ENCODE assay signal across 1 cellular context in genomic region chr6:29964904-29965872, GRCh38.
TF ChIP-seq lines count a peak whose summit lies in the region.

No MANE protein-coding gene starts in this region.

TF ChIP-seq in HepG2, 621 proteins besides CTCF, POLR2A, EP300 and RAD21 (continued from another document and continues in another):
- no peak for TF ChIP-seq ZHX1 (CRISPR knock-in tag; IDR thresholded peaks at IDR 0.05; ENCODE audit: low read depth)
- TF ChIP-seq ARNTL (CRISPR knock-in tag; IDR thresholded peaks at IDR 0.05) = peak; percentile 47; the same call in 1 of the 2 replicates
- TF ChIP-seq ZNF225 (CRISPR knock-in tag; IDR thresholded peaks at IDR 0.05) = peak; percentile 64; the same call in 1 of the 2 replicates
- TF ChIP-seq ZNF724P (CRISPR knock-in tag; IDR thresholded peaks at IDR 0.05; ENCODE audit: borderline replicate concordance) = peak; percentile 46; the same call in 1 of the 2 replicates
- no peak for TF ChIP-seq ZNF713 (CRISPR knock-in tag; IDR thresholded peaks at IDR 0.05)
- TF ChIP-seq FOXC1 (CRISPR knock-in tag; IDR thresholded peaks at IDR 0.05; ENCODE audit: borderline replicate concordance) = no peak
- 0 out of 2 replicates have a peak, but pooled peaks have one; percentile 32 for TF ChIP-seq ZNF138 (CRISPR knock-in tag; IDR thresholded peaks at IDR 0.05; ENCODE audit: low read depth)
- no peak for TF ChIP-seq PAWR (CRISPR knock-in tag; IDR thresholded peaks at IDR 0.05; ENCODE audit: borderline replicate concordance)
- peak; percentile 79 for TF ChIP-seq PAXIP1 (CRISPR knock-in tag; conservative IDR thresholded peaks at IDR 0.05)
- TF ChIP-seq KLF12 (CRISPR knock-in tag; IDR thresholded peaks at IDR 0.05; ENCODE audit: borderline replicate concordance) = peak; percentile 40; the same call in 1 of the 2 replicates
- no peak for TF ChIP-seq NONO (IDR thresholded peaks at IDR 0.05)
- TF ChIP-seq NONO (CRISPR knock-in tag; conservative IDR thresholded peaks at IDR 0.05) = no peak
- TF ChIP-seq ZNF513 (CRISPR knock-in tag; conservative IDR thresholded peaks at IDR 0.05) = no peak
- TF ChIP-seq RARG (CRISPR knock-in tag; IDR thresholded peaks at IDR 0.05; ENCODE audit: low read depth) = 0 out of 2 replicates have a peak, but pooled peaks have one; percentile 40
- peak; percentile 86 for TF ChIP-seq DMAP1 (CRISPR knock-in tag; IDR thresholded peaks at IDR 0.05)
- TF ChIP-seq ZXDC (CRISPR knock-in tag; IDR thresholded peaks at IDR 0.05) = no peak
- no peak for TF ChIP-seq ZNF383 (CRISPR knock-in tag; IDR thresholded peaks at IDR 0.05; ENCODE audit: borderline replicate concordance)
- TF ChIP-seq ARID2 (CRISPR knock-in tag; IDR thresholded peaks at IDR 0.05; ENCODE audit: borderline replicate concordance) = peak; percentile 64; the same call in 1 of the 2 replicates
- no peak for TF ChIP-seq ZNF296 (CRISPR knock-in tag; conservative IDR thresholded peaks at IDR 0.05)
- TF ChIP-seq ZFP37 (CRISPR knock-in tag; IDR thresholded peaks at IDR 0.05; ENCODE audit: borderline replicate concordance) = peak; percentile 49; the same call in 1 of the 2 replicates
- peak; percentile 98 for TF ChIP-seq KAT7 (CRISPR knock-in tag; IDR thresholded peaks at IDR 0.05; ENCODE audit: borderline replicate concordance)
- no peak for TF ChIP-seq RFX5 (IDR thresholded peaks at IDR 0.05; ENCODE audit: low read depth, low read length)
- TF ChIP-seq ZNF784 (CRISPR knock-in tag; IDR thresholded peaks at IDR 0.05; ENCODE audit: borderline replicate concordance) = peak; percentile 21; the same call in 1 of the 2 replicates
- TF ChIP-seq NCOA5 (CRISPR knock-in tag; IDR thresholded peaks at IDR 0.05) = no peak
- TF ChIP-seq CHD2 (IDR thresholded peaks at IDR 0.05; ENCODE audit: low read depth, low read length) = no peak
- TF ChIP-seq CBX2 (IDR thresholded peaks at IDR 0.05; ENCODE audit: low read depth, low read length) = no peak
- TF ChIP-seq CBX2 (CRISPR knock-in tag; IDR thresholded peaks at IDR 0.05; ENCODE audit: low read depth) = no peak
- no peak for TF ChIP-seq ZBTB46 (CRISPR knock-in tag; IDR thresholded peaks at IDR 0.05; ENCODE audit: borderline replicate concordance)
- TF ChIP-seq ZNF33B (CRISPR knock-in tag; IDR thresholded peaks at IDR 0.05) = 0 out of 2 replicates have a peak, but pooled peaks have one; percentile 32
- no peak for TF ChIP-seq ETS1 (CRISPR knock-in tag; IDR thresholded peaks at IDR 0.05)
- TF ChIP-seq HIC2 (CRISPR knock-in tag; IDR thresholded peaks at IDR 0.05; ENCODE audit: low read depth) = peak; percentile 71
- no peak for TF ChIP-seq PRMT3 (CRISPR knock-in tag; IDR thresholded peaks at IDR 0.05; ENCODE audit: borderline replicate concordance, low read depth)
- TF ChIP-seq ZNF558 (CRISPR knock-in tag; IDR thresholded peaks at IDR 0.05; ENCODE audit: borderline replicate concordance) = no peak; the same call in 1 of the 2 replicates
- TF ChIP-seq TBL1XR1 (IDR thresholded peaks at IDR 0.05; ENCODE audit: borderline replicate concordance, low read length, partially characterized antibody) = peak; percentile 10
- no peak for TF ChIP-seq CHD4 (IDR thresholded peaks at IDR 0.05; ENCODE audit: borderline replicate concordance, low read length)
- no peak for TF ChIP-seq TBX3 (IDR thresholded peaks at IDR 0.05; ENCODE audit: borderline replicate concordance)
- TF ChIP-seq FIP1L1 (IDR thresholded peaks at IDR 0.05; ENCODE audit: borderline replicate concordance, insufficient read depth, low read depth, low read length) = no peak
- TF ChIP-seq ZNF800 (CRISPR knock-in tag; IDR thresholded peaks at IDR 0.05) = no peak
- TF ChIP-seq TCF12 (IDR thresholded peaks at IDR 0.05) = no peak
- TF ChIP-seq TCF12 (CRISPR knock-in tag; IDR thresholded peaks at IDR 0.05) = no peak
- peak; percentile 89 for TF ChIP-seq PPARG (CRISPR knock-in tag; conservative IDR thresholded peaks at IDR 0.05)
- no peak for TF ChIP-seq ZNF446 (CRISPR knock-in tag; IDR thresholded peaks at IDR 0.05)
- 0 out of 2 replicates have a peak, but pooled peaks have one; percentile 33 for TF ChIP-seq CBFB (CRISPR knock-in tag; IDR thresholded peaks at IDR 0.05)
- peak; percentile 94 for TF ChIP-seq FOXO1 (CRISPR knock-in tag; IDR thresholded peaks at IDR 0.05)
- no peak for TF ChIP-seq NAIF1 (CRISPR knock-in tag; IDR thresholded peaks at IDR 0.05; ENCODE audit: borderline replicate concordance)
- TF ChIP-seq PHF21A (CRISPR knock-in tag; IDR thresholded peaks at IDR 0.05) = peak; percentile 89
- TF ChIP-seq ZNF674 (CRISPR knock-in tag; IDR thresholded peaks at IDR 0.05; ENCODE audit: low read depth) = no peak
- no peak for TF ChIP-seq JARID2 (CRISPR knock-in tag; IDR thresholded peaks at IDR 0.05; ENCODE audit: insufficient replicate concordance)
- TF ChIP-seq KLF11 (CRISPR knock-in tag; IDR thresholded peaks at IDR 0.05) = peak; percentile 96
- TF ChIP-seq GFI1 (CRISPR knock-in tag; IDR thresholded peaks at IDR 0.05; ENCODE audit: borderline replicate concordance) = no peak
